Comparison of ENCODE assay signal across 16 cellular contexts in the genomic region with DNA sequence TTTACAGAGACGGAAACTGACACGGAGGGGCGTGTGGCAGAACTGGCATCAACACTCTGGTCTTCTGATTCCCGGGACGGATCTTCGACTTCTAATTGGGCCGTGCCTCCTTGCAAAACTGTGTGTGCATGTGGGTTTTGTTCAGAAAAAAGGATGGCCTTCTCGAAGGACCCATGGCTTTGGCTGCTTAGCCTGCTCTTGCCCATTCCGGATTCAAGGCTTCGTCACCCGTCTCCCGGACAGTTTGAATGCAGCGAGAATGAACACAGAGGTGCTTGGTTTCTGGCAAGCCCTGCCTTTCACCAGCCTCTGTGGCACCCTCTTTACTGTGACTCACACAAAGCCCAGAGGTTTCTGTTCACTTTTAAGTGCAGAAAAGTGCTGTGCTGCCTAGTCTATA.
DNase-seq lines count a peak whose midpoint lies in the region; FAIRE-seq and TF ChIP-seq lines count a peak whose summit lies in the region.
"Had no signal": no experiment of that assay in that cellular context is flagged by ENCODE, and none has a peak within 500 bp of the region (broad histone marks: within the 10 kb centered on the region; RNA-seq: fewer than 3 reads in every experiment).

No MANE protein-coding gene starts in this region.

- dilution Hi-C loops in keratinocyte (cut with MboI; ENCODE audit: extremely low pct_ligation_motif_present, low sequenced_read_pairs) = no loop called here

- FAIRE-seq in keratinocyte (lab: Jason Lieb, UNC) = no peak
- FAIRE-seq: G401.6, GM12891 had no signal

- intact Hi-C loops in testis (cut with DNase I; ENCODE audit: low total_unique reads) = no loop called here

- peak overlapping the region; percentile 33 for H3K9ac ChIP-seq in keratinocyte (ENCODE audit: control insufficient read depth, extremely low read depth, insufficient read depth, low read length)
- H3K9ac ChIP-seq: GM23248 had no signal

- no peaks in the 10 kb centered on the region for H3K36me3 ChIP-seq in keratinocyte (ENCODE audit: control insufficient read depth in 2 of 2, extremely low read depth in 1 of 2, insufficient read depth in 2 of 2, low read length in 2 of 2)
- H3K36me3 ChIP-seq in testis (ENCODE audit: low read depth, missing control alignments) = no peaks in the 10 kb centered on the region
- H3K36me3 ChIP-seq: HAP-1 had no signal

- H4K20me1 ChIP-seq in keratinocyte (ENCODE audit: control insufficient read depth, extremely low read depth, insufficient read depth, low read length) = no peaks in the 10 kb centered on the region

- 86 to 89% methylated on average over 11 to 13 of the region's 13 CpGs for WGBS in testis, 2 donors

- no peaks in the 10 kb centered on the region for H3K79me2 ChIP-seq in keratinocyte (ENCODE audit: control insufficient read depth, insufficient read depth, low read length)

- no peaks in the 10 kb centered on the region for H3K27me3 ChIP-seq in keratinocyte (ENCODE audit: control insufficient read depth, extremely low read depth, insufficient read depth, low read length)
- no peaks in the 10 kb centered on the region for H3K27me3 ChIP-seq in testis

- H3K9me1 ChIP-seq in keratinocyte (ENCODE audit: control insufficient read depth, extremely low read depth, insufficient read depth, low read length) = no peaks in the 10 kb centered on the region

- no peak overlapping the region for H3K4me3 ChIP-seq in coronary artery
- H3K4me3 ChIP-seq in keratinocyte (ENCODE audit: control insufficient read depth in 2 of 3, extremely low read depth in 1 of 3, insufficient read depth in 2 of 3, low read depth in 1 of 3, low read length in 3 of 3) = no peak overlapping the region
- no peak overlapping the region for H3K4me3 ChIP-seq in testis
- H3K4me3 ChIP-seq: GM23248, HAP-1 had no signal

- TF ChIP-seq POLR2A in testis (IDR thresholded peaks at IDR 0.05) = no peak

- H3K27ac ChIP-seq in coronary artery (no peak overlapping the region), keratinocyte (ENCODE audit: control insufficient read depth, insufficient read depth, low read length) (peak overlapping the region; percentile 45), testis (no peak overlapping the region)
- H3K27ac ChIP-seq: GM23248, HL-60 had no signal

- TF ChIP-seq CTCF in coronary artery (IDR thresholded peaks at IDR 0.05) = no peak
- TF ChIP-seq CTCF in keratinocyte (optimal IDR thresholded peaks at IDR 0.05 in 1 of 3, IDR thresholded peaks at IDR 0.05 in 1 of 3, conservative IDR thresholded peaks at IDR 0.05 in 1 of 3; ENCODE audit: extremely low read depth in 1 of 3, insufficient read depth in 2 of 3, low read length in 3 of 3) = no peak
- TF ChIP-seq CTCF in testis (IDR thresholded peaks at IDR 0.05) = no peak

- H3K9me3 ChIP-seq in keratinocyte (ENCODE audit: control insufficient read depth, low read depth, low read length) (no peaks in the 10 kb centered on the region), testis (no peaks in the 10 kb centered on the region)
- H3K9me3 ChIP-seq: HAP-1 had no signal

- H2AFZ ChIP-seq in keratinocyte (ENCODE audit: control insufficient read depth, low read length) = no peak overlapping the region
- H2AFZ ChIP-seq: GM23248 had no signal

- DNase-seq in astrocyte of the hippocampus (ENCODE audit: low read depth, low spot score) (peak; percentile 41), coronary artery (ENCODE audit: low spot score) (peak; percentile 36), keratinocyte (ENCODE audit: low read depth, low spot score) (no peak), testis (peak; percentile 7), DMS153 treated with DMSO at 0.1 percent for 48 hours (lab: John Stamatoyannopoulos, UW; ENCODE audit: unreplicated experiment) (no peak), SHP77 (lab: John Stamatoyannopoulos, UW) (no peak)
- DNase-seq: C1 segment of cervical spinal cord; CD4-positive, CD25-positive, alpha-beta regulatory T cell; CD8-positive, alpha-beta memory T cell; COR-L47; DMS 273 treated with DMSO at 0.1 percent for 48 hours; GM23248 had no signal

- H3K4me2 ChIP-seq in keratinocyte (ENCODE audit: control insufficient read depth, extremely low read depth, insufficient read depth, low read depth, low read length) = peak overlapping the region; percentile 40

- H3K4me1 ChIP-seq in keratinocyte (ENCODE audit: control insufficient read depth, extremely low read depth, insufficient read depth, low read length) (peaks cover 4% of the 10 kb centered on the region), testis (no peaks in the 10 kb centered on the region)
- H3K4me1 ChIP-seq: HAP-1 had no signal

Comparison
In these comparisons a context has a peak if more than half of its experiments do, and no peak if none do; other contexts are left out.
1. DNase-seq: peak in astrocyte of the hippocampus (single experiment), coronary artery (single experiment) and testis (single experiment); none in keratinocyte (single experiment), DMS153 treated with DMSO at 0.1 percent for 48 hours (single experiment) and SHP77 (0 of 2).